ENCODE assay signal across 1 cellular context in the genomic region with DNA sequence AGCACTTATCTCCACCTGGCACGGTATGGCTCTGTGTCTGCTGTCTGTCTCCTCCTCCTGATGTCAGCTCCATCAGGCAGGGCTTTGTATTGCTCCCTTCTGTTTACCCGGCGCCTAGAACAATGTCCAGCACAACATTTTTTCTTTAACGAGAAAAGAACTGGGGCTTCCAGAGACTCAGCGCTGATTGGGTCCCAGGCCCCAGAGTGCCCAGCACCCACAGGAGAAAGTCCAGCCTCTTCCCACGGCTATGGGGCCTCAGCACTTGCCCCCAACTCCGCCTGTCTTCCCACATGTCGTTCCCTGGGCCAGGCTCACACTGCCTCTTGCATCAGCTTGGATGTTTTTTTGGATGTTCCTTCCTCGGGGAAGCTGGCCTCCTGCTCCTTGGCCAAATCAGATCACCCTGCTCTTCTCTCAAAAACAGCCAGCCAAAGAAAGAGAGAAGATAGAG.
A peak's percentile ranks its signal among the peaks of the same experiment; 100 is the strongest.
TF ChIP-seq lines count a peak whose summit lies in the region.

No MANE protein-coding gene starts in this region.

TF ChIP-seq in HepG2, 621 proteins besides CTCF, POLR2A, EP300 and RAD21 (continues in another document):
- no peak for TF ChIP-seq ZNF75D (CRISPR knock-in tag; IDR thresholded peaks at IDR 0.05; ENCODE audit: borderline replicate concordance)
- TF ChIP-seq, protein P1, sequence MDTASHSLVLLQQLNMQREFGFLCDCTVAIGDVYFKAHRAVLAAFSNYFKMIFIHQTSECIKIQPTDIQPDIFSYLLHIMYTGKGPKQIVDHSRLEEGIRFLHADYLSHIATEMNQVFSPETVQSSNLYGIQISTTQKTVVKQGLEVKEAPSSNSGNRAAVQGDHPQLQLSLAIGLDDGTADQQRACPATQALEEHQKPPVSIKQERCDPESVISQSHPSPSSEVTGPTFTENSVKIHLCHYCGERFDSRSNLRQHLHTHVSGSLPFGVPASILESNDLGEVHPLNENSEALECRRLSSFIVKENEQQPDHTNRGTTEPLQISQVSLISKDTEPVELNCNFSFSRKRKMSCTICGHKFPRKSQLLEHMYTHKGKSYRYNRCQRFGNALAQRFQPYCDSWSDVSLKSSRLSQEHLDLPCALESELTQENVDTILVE (CRISPR knock-in tag; IDR thresholded peaks at IDR 0.05) = peak; percentile 41; the same call in 1 of the 2 replicates
- TF ChIP-seq ZNF484 (CRISPR knock-in tag; IDR thresholded peaks at IDR 0.05; ENCODE audit: borderline replicate concordance, low read depth) = no peak
- TF ChIP-seq, protein P2, sequence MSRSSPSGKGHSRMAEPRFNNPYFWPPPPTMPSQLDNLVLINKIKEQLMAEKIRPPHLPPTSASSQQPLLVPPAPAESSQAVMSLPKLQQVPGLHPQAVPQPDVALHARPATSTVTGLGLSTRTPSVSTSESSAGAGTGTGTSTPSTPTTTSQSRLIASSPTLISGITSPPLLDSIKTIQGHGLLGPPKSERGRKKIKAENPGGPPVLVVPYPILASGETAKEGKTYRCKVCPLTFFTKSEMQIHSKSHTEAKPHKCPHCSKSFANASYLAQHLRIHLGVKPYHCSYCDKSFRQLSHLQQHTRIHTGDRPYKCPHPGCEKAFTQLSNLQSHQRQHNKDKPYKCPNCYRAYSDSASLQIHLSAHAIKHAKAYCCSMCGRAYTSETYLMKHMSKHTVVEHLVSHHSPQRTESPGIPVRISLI (CRISPR knock-in tag; IDR thresholded peaks at IDR 0.05; ENCODE audit: borderline replicate concordance) = peak; percentile 78; the same call in 1 of the 2 replicates
- TF ChIP-seq, protein P3, sequence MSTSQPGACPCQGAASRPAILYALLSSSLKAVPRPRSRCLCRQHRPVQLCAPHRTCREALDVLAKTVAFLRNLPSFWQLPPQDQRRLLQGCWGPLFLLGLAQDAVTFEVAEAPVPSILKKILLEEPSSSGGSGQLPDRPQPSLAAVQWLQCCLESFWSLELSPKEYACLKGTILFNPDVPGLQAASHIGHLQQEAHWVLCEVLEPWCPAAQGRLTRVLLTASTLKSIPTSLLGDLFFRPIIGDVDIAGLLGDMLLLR (CRISPR knock-in tag; IDR thresholded peaks at IDR 0.05) = no peak
- TF ChIP-seq HNRNPL (IDR thresholded peaks at IDR 0.05; ENCODE audit: low read depth, low read length) = no peak
- no peak for TF ChIP-seq LCORL (IDR thresholded peaks at IDR 0.05)
- TF ChIP-seq LCORL (CRISPR knock-in tag; IDR thresholded peaks at IDR 0.05) = peak; percentile 47; the same call in 1 of the 2 replicates
- TF ChIP-seq ZNF263 (CRISPR knock-in tag; IDR thresholded peaks at IDR 0.05) = no peak
- TF ChIP-seq MATR3 (CRISPR knock-in tag; IDR thresholded peaks at IDR 0.05) = no peak
- TF ChIP-seq, protein P4, sequence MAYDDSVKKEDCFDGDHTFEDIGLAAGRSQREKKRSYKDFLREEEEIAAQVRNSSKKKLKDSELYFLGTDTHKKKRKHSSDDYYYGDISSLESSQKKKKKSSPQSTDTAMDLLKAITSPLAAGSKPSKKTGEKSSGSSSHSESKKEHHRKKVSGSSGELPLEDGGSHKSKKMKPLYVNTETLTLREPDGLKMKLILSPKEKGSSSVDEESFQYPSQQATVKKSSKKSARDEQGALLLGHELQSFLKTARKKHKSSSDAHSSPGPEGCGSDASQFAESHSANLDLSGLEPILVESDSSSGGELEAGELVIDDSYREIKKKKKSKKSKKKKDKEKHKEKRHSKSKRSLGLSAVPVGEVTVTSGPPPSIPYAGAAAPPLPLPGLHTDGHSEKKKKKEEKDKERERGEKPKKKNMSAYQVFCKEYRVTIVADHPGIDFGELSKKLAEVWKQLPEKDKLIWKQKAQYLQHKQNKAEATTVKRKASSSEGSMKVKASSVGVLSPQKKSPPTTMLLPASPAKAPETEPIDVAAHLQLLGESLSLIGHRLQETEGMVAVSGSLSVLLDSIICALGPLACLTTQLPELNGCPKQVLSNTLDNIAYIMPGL (CRISPR knock-in tag; IDR thresholded peaks at IDR 0.05; ENCODE audit: borderline replicate concordance in 1 of 2, low read depth in 1 of 2) = no peak
- 0 out of 2 replicates have a peak, but pooled peaks have one; percentile 20 for TF ChIP-seq ZNF605 (CRISPR knock-in tag; IDR thresholded peaks at IDR 0.05)
- no peak for TF ChIP-seq PRMT3 (CRISPR knock-in tag; IDR thresholded peaks at IDR 0.05; ENCODE audit: borderline replicate concordance, low read depth)
- TF ChIP-seq ZNF30 (CRISPR knock-in tag; IDR thresholded peaks at IDR 0.05) = no peak
- TF ChIP-seq GABPA (IDR thresholded peaks at IDR 0.05; ENCODE audit: low read depth, low read length) = no peak
- TF ChIP-seq GABPA (CRISPR knock-in tag; IDR thresholded peaks at IDR 0.05; ENCODE audit: low read depth) = no peak; the same call in 1 of the 2 replicates
- peak; percentile 74 for TF ChIP-seq ZFX (CRISPR knock-in tag; IDR thresholded peaks at IDR 0.05; ENCODE audit: low read depth)
- TF ChIP-seq, protein P5, sequence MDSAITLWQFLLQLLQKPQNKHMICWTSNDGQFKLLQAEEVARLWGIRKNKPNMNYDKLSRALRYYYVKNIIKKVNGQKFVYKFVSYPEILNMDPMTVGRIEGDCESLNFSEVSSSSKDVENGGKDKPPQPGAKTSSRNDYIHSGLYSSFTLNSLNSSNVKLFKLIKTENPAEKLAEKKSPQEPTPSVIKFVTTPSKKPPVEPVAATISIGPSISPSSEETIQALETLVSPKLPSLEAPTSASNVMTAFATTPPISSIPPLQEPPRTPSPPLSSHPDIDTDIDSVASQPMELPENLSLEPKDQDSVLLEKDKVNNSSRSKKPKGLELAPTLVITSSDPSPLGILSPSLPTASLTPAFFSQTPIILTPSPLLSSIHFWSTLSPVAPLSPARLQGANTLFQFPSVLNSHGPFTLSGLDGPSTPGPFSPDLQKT (CRISPR knock-in tag; IDR thresholded peaks at IDR 0.05; ENCODE audit: borderline replicate concordance) = no peak
- TF ChIP-seq PPARG (CRISPR knock-in tag; conservative IDR thresholded peaks at IDR 0.05) = 0 out of 2 replicates have a peak, but pooled peaks have one; percentile 23
- TF ChIP-seq ZNF17 (CRISPR knock-in tag; IDR thresholded peaks at IDR 0.05) = no peak
- no peak for TF ChIP-seq ZNF619 (CRISPR knock-in tag; IDR thresholded peaks at IDR 0.05)
- peak; percentile 60; the same call in 1 of the 2 replicates for TF ChIP-seq SOX13 (IDR thresholded peaks at IDR 0.05)
- peak in 1 of 2 experiments; percentile 92; a peak in 2 of 4 replicates for TF ChIP-seq SOX13 (CRISPR knock-in tag; conservative IDR thresholded peaks at IDR 0.05 in 1 of 2, IDR thresholded peaks at IDR 0.05 in 1 of 2)
- TF ChIP-seq, protein P6, sequence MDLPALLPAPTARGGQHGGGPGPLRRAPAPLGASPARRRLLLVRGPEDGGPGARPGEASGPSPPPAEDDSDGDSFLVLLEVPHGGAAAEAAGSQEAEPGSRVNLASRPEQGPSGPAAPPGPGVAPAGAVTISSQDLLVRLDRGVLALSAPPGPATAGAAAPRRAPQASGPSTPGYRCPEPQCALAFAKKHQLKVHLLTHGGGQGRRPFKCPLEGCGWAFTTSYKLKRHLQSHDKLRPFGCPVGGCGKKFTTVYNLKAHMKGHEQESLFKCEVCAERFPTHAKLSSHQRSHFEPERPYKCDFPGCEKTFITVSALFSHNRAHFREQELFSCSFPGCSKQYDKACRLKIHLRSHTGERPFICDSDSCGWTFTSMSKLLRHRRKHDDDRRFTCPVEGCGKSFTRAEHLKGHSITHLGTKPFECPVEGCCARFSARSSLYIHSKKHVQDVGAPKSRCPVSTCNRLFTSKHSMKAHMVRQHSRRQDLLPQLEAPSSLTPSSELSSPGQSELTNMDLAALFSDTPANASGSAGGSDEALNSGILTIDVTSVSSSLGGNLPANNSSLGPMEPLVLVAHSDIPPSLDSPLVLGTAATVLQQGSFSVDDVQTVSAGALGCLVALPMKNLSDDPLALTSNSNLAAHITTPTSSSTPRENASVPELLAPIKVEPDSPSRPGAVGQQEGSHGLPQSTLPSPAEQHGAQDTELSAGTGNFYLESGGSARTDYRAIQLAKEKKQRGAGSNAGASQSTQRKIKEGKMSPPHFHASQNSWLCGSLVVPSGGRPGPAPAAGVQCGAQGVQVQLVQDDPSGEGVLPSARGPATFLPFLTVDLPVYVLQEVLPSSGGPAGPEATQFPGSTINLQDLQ (CRISPR knock-in tag; IDR thresholded peaks at IDR 0.05) = no peak
- TF ChIP-seq, protein P7, sequence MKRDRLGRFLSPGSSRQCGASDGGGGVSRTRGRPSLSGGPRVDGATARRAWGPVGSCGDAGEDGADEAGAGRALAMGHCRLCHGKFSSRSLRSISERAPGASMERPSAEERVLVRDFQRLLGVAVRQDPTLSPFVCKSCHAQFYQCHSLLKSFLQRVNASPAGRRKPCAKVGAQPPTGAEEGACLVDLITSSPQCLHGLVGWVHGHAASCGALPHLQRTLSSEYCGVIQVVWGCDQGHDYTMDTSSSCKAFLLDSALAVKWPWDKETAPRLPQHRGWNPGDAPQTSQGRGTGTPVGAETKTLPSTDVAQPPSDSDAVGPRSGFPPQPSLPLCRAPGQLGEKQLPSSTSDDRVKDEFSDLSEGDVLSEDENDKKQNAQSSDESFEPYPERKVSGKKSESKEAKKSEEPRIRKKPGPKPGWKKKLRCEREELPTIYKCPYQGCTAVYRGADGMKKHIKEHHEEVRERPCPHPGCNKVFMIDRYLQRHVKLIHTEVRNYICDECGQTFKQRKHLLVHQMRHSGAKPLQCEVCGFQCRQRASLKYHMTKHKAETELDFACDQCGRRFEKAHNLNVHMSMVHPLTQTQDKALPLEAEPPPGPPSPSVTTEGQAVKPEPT (CRISPR knock-in tag; IDR thresholded peaks at IDR 0.05; ENCODE audit: low read depth) = 0 out of 2 replicates have a peak, but pooled peaks have one; percentile 36
- no peak for TF ChIP-seq SRY (CRISPR knock-in tag; IDR thresholded peaks at IDR 0.05)
- no peak for TF ChIP-seq KDM3A (CRISPR knock-in tag; IDR thresholded peaks at IDR 0.05; ENCODE audit: low read depth)
- no peak for TF ChIP-seq ZBTB20 (CRISPR knock-in tag; IDR thresholded peaks at IDR 0.05; ENCODE audit: borderline replicate concordance, low read depth)
- no peak for TF ChIP-seq ZNF564 (CRISPR knock-in tag; IDR thresholded peaks at IDR 0.05)
- TF ChIP-seq, protein P8, sequence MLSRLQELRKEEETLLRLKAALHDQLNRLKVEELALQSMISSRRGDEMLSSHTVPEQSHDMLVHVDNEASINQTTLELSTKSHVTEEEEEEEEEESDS (CRISPR knock-in tag; IDR thresholded peaks at IDR 0.05; ENCODE audit: borderline replicate concordance) = no peak
- no peak for TF ChIP-seq NFIC (IDR thresholded peaks at IDR 0.05; ENCODE audit: low read length)
- no peak for TF ChIP-seq ZNF761 (CRISPR knock-in tag; conservative IDR thresholded peaks at IDR 0.05)
- no peak for TF ChIP-seq JDP2 (CRISPR knock-in tag; IDR thresholded peaks at IDR 0.05; ENCODE audit: borderline replicate concordance)
- TF ChIP-seq ZMYM2 (CRISPR knock-in tag; IDR thresholded peaks at IDR 0.05) = 0 out of 2 replicates have a peak, but pooled peaks have one; percentile 47
- TF ChIP-seq ZNF713 (CRISPR knock-in tag; IDR thresholded peaks at IDR 0.05) = no peak
- TF ChIP-seq, protein P9, sequence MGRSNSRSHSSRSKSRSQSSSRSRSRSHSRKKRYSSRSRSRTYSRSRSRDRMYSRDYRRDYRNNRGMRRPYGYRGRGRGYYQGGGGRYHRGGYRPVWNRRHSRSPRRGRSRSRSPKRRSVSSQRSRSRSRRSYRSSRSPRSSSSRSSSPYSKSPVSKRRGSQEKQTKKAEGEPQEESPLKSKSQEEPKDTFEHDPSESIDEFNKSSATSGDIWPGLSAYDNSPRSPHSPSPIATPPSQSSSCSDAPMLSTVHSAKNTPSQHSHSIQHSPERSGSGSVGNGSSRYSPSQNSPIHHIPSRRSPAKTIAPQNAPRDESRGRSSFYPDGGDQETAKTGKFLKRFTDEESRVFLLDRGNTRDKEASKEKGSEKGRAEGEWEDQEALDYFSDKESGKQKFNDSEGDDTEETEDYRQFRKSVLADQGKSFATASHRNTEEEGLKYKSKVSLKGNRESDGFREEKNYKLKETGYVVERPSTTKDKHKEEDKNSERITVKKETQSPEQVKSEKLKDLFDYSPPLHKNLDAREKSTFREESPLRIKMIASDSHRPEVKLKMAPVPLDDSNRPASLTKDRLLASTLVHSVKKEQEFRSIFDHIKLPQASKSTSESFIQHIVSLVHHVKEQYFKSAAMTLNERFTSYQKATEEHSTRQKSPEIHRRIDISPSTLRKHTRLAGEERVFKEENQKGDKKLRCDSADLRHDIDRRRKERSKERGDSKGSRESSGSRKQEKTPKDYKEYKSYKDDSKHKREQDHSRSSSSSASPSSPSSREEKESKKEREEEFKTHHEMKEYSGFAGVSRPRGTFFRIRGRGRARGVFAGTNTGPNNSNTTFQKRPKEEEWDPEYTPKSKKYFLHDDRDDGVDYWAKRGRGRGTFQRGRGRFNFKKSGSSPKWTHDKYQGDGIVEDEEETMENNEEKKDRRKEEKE (IDR thresholded peaks at IDR 0.05) = no peak
- no peak for TF ChIP-seq ZNF878 (CRISPR knock-in tag; IDR thresholded peaks at IDR 0.05)
- TF ChIP-seq, protein P10, sequence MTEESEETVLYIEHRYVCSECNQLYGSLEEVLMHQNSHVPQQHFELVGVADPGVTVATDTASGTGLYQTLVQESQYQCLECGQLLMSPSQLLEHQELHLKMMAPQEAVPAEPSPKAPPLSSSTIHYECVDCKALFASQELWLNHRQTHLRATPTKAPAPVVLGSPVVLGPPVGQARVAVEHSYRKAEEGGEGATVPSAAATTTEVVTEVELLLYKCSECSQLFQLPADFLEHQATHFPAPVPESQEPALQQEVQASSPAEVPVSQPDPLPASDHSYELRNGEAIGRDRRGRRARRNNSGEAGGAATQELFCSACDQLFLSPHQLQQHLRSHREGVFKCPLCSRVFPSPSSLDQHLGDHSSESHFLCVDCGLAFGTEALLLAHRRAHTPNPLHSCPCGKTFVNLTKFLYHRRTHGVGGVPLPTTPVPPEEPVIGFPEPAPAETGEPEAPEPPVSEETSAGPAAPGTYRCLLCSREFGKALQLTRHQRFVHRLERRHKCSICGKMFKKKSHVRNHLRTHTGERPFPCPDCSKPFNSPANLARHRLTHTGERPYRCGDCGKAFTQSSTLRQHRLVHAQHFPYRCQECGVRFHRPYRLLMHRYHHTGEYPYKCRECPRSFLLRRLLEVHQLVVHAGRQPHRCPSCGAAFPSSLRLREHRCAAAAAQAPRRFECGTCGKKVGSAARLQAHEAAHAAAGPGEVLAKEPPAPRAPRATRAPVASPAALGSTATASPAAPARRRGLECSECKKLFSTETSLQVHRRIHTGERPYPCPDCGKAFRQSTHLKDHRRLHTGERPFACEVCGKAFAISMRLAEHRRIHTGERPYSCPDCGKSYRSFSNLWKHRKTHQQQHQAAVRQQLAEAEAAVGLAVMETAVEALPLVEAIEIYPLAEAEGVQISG (CRISPR knock-in tag; IDR thresholded peaks at IDR 0.05) = peak; percentile 36; the same call in 1 of the 2 replicates
- TF ChIP-seq U2AF2 (IDR thresholded peaks at IDR 0.05; ENCODE audit: low read depth, low read length) = no peak
- TF ChIP-seq ZNF335 (CRISPR knock-in tag; IDR thresholded peaks at IDR 0.05) = 0 out of 2 replicates have a peak, but pooled peaks have one; percentile 37
